In the genomic region with DNA sequence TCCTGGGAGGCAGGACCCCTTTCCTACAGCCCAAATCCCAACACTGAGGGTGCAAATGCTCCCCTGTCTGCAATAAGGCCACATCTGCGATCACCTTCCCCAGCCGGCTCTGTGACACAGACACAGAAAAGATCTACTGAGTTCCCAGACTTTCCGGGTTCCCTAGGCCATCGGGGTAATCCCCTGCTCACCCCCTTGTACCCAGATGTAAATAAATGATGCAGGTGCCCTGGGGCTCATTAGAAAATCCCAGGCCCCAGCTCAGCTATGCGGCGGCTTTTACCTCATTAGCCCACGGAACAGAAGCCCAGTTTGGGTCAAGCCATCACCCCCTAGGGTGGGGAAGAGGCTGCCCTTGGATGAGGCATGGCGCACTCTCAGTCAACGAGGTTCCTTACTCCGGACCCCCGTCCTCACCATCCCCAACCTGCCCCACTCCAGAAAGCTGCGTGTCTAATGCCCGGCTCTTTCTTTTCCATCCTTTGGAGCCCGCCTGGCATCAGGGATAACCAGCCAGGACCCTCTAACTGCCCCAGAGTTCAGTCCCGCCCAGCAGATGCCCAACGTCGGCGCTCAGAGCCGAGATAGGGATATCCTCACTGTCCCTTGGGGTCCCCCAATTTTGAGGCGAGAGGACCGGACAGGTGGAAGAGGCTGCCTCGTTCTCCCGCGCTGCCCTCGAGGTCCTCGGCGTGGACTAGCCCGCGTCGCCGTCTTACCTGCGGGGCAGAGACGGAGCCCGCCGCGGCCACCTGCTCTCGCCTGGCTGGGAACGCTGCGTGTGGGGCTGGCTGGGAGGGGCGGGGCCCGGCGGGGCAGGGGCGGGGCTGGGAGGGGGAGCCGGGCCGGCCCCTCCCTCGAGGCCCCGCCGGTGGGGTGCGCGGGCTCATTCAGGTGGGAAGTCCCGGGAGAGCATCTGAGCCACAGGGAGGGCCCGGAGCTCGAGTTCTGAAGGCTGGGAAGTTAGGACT, we compare ENCODE assay signal across 9 cellular contexts. TPM values are rescaled to one million over a fixed set of nuclear protein-coding genes. Genes with fewer than 3 reads are reported as not detected.
A peak's percentile ranks its signal among the peaks of the same experiment; 100 is the strongest.
DNase-seq lines count a peak whose midpoint lies in the region; ATAC-seq and TF ChIP-seq lines count a peak whose summit lies in the region.
"Had no signal": no experiment of that assay in that cellular context is flagged by ENCODE, and none has a peak within 500 bp of the region (broad histone marks: within the 10 kb centered on the region; RNA-seq: fewer than 3 reads in every experiment).

A gene with protein sequence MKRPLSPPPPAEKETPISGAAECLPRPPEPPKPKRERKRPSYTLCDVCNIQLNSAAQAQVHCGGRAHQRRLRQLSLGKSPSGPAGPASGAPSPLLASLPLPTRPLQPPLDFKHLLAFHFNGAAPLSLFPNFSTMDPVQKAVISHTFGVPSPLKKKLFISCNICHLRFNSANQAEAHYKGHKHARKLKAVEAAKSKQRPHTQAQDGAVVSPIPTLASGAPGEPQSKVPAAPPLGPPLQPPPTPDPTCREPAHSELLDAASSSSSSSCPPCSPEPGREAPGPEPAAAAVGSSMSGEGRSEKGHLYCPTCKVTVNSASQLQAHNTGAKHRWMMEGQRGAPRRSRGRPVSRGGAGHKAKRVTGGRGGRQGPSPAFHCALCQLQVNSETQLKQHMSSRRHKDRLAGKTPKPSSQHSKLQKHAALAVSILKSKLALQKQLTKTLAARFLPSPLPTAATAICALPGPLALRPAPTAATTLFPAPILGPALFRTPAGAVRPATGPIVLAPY (minus strand): TSS at position 783 of the 971 bp plus-strand sequence. CDS start 35,417 bp downstream, outside the sequence.

- no peaks in the 10 kb centered on the region; the same call in 2 of the 3 replicates for H3K36me3 Mint-ChIP-seq in GM23338 (ENCODE audit: low read depth)

- peak within 1 kb of the TSS; percentile 71 for H3K4me3 Mint-ChIP-seq in GM23338

- H3K79me2 ChIP-seq in GM23338 (replicated peaks; ENCODE audit: insufficient read depth), result no peaks in the 10 kb centered on the region

- H3F3A ChIP-seq in GM23338 (replicated peaks; ENCODE audit: low read depth), result no peaks in the 10 kb centered on the region

- no peaks in the 10 kb centered on the region for H3K9me2 ChIP-seq in GM23338 (ENCODE audit: insufficient read depth)

- H3K27me3 Mint-ChIP-seq in GM23338 (ENCODE audit: insufficient read depth, low read depth, poor library complexity), result peaks cover 29% of the 10 kb centered on the region

- no peaks in the 10 kb centered on the region; the same call in 2 of the 3 replicates for H3K9me3 Mint-ChIP-seq in GM23338

- DNase-seq in GM23338 (ENCODE audit: low spot score) (peak; percentile 62), T-helper 2 cell (peak in 4 of 5 experiments; percentile 7 to 49 (median 33)), ecto neural progenitor cell (ENCODE audit: low spot score) (peak; percentile 76), middle frontal gyrus (ENCODE audit: extremely low spot score, low spot score) (no peak)
- DNase-seq in stimulated activated CD4-positive, alpha-beta T cell treated with anti-CD3 and anti-CD28 coated beads, Interleukin-2, amount 100 ng/mL, for 24 hours, result peak; percentile 60 to 62

- H3K4me2 ChIP-seq in GM23338, result peak within 1 kb of the TSS; percentile 93

- no peak within 1 kb of the TSS for H3K27ac ChIP-seq in GM23338 (ENCODE audit: low read depth)

- TF ChIP-seq CTCF in GM23338 (conservative IDR thresholded peaks at IDR 0.05; ENCODE audit: low read depth in 2 of 2), result no peak

- peaks cover 19% of the 10 kb centered on the region for H3K4me1 Mint-ChIP-seq in GM23338

- no peak within 1 kb of the TSS for H3K27ac Mint-ChIP-seq in GM23338

- H3K4me1 ChIP-seq in GM23338 (ENCODE audit: insufficient read depth), result peaks cover 5% of the 10 kb centered on the region; the same call in 1 of the 2 replicates

- ATAC-seq in GM23338 (peak; percentile 66), HG03469 (IDR thresholded peaks at IDR 0.05; ENCODE audit: unreplicated experiment) (no peak), GM21619 (IDR thresholded peaks at IDR 0.05; ENCODE audit: unreplicated experiment) (no peak), GM21528 (IDR thresholded peaks at IDR 0.05; ENCODE audit: low FRiP score, unreplicated experiment) (no peak)
- ATAC-seq: Right ventricle myocardium inferior had no signal

- no peaks in the 10 kb centered on the region for H3K36me3 ChIP-seq in GM23338 (ENCODE audit: insufficient read depth)

- peaks cover 34% of the 10 kb centered on the region for H3K27me3 ChIP-seq in GM23338 (ENCODE audit: insufficient read depth)

- peak within 1 kb of the TSS; percentile 74 for H3K4me3 ChIP-seq in GM23338

- no peaks in the 10 kb centered on the region for H4K20me1 ChIP-seq in GM23338 (replicated peaks; ENCODE audit: insufficient read depth)

- H2AFZ ChIP-seq in GM23338, result peak within 1 kb of the TSS; percentile 96

TF ChIP-seq in GM23338, 12 proteins besides CTCF, POLR2A, EP300 and RAD21:
- TF ChIP-seq, protein P1, sequence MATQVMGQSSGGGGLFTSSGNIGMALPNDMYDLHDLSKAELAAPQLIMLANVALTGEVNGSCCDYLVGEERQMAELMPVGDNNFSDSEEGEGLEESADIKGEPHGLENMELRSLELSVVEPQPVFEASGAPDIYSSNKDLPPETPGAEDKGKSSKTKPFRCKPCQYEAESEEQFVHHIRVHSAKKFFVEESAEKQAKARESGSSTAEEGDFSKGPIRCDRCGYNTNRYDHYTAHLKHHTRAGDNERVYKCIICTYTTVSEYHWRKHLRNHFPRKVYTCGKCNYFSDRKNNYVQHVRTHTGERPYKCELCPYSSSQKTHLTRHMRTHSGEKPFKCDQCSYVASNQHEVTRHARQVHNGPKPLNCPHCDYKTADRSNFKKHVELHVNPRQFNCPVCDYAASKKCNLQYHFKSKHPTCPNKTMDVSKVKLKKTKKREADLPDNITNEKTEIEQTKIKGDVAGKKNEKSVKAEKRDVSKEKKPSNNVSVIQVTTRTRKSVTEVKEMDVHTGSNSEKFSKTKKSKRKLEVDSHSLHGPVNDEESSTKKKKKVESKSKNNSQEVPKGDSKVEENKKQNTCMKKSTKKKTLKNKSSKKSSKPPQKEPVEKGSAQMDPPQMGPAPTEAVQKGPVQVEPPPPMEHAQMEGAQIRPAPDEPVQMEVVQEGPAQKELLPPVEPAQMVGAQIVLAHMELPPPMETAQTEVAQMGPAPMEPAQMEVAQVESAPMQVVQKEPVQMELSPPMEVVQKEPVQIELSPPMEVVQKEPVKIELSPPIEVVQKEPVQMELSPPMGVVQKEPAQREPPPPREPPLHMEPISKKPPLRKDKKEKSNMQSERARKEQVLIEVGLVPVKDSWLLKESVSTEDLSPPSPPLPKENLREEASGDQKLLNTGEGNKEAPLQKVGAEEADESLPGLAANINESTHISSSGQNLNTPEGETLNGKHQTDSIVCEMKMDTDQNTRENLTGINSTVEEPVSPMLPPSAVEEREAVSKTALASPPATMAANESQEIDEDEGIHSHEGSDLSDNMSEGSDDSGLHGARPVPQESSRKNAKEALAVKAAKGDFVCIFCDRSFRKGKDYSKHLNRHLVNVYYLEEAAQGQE (IDR thresholded peaks at IDR 0.05; ENCODE audit: unreplicated experiment), result no peak
- no peak for TF ChIP-seq CREB1 (CRISPR knock-in tag; IDR thresholded peaks at IDR 0.05; ENCODE audit: low read depth)

RNA-seq across cellular contexts. Expression of the gene that starts here (rescaled TPM):
- 1.9 and 4.6 TPM in 2 replicates for total RNA-seq in GM23338 (2014; rRNA removed; shearing (Covaris generic))
- 2.5 and 3.1 TPM in 2 replicates for polyA plus RNA-seq in GM23338 (2016; fragmentation: Nextera tagmentation; extraction: Ambion mirVana)
